In the genomic region with DNA sequence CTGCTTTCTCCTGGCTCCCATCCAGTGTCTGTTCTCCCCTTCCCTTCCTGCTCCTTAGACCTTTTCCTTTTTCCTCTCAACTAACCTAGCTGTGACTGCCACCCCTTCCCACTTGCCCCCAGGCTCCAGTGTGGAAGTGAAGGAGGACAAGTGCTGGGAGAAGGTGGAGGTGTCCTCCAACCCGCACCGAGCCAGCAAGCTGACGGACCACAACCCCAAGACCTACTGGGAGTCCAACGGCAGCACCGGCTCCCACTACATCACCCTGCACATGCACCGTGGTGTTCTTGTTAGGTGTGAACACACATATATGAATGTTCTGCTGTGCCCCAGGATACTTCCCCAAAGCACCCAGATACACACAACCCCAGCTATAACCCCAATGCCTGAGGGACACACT, we compare ENCODE assay signal across 19 cellular contexts. TPM values are rescaled to one million over a fixed set of nuclear protein-coding genes. Genes with fewer than 3 reads are reported as not detected.
DNase-seq lines count a peak whose midpoint lies in the region; FAIRE-seq and TF ChIP-seq lines count a peak whose summit lies in the region.
"Had no signal": no experiment of that assay in that cellular context is flagged by ENCODE, and none has a peak within 500 bp of the region (broad histone marks: within the 10 kb centered on the region; RNA-seq: fewer than 3 reads in every experiment).

No MANE protein-coding gene starts in this region.

- peaks cover 0 to 100% (median 74%) of the 10 kb centered on the region in 6 donors for H3K36me3 ChIP-seq in spleen

- intact Hi-C loops in spleen (cut with DNase I; ENCODE audit: low total_unique reads): no loop called here

- H3K27ac ChIP-seq in coronary artery (no peak overlapping the region), spleen (no peak overlapping the region)
- H3K27ac ChIP-seq: C4-2B had no signal

- TF ChIP-seq POLR2A in spleen (IDR thresholded peaks at IDR 0.05): no peak

- DNase-seq in activated effector memory CD4-positive, alpha-beta T cell treated with anti-CD3 and anti-CD28 coated beads, Interleukin-2, amount 50 U/mL, for 16 hours: peak; percentile 46
- no peak for DNase-seq in activated effector memory CD4-positive, alpha-beta T cell treated with Interleukin-2 at 50 U/mL for 16 hours
- DNase-seq in HTR-8/SVneo (ENCODE audit: insufficient read length, low spot score): no peak
- DNase-seq in coronary artery (ENCODE audit: low spot score): peak; percentile 55
- peak; percentile 46 for DNase-seq in spleen
- DNase-seq in NCI-H226: no peak
- no peak for DNase-seq in iPS-NIHi11 (ENCODE audit: low spot score)
- no peak for DNase-seq in T-helper 1 cell
- DNase-seq: EL; GF-D8; NCI-H1105 treated with DMSO at 0.1 percent for 48 hours; NCI-H2029 treated with DMSO at 0.1 percent for 48 hours; NCI-H345; NCI-H524; NCI-H774; NK-92 treated with Interleukin-12 subunit alpha and Interleukin-12 subunit beta, amount 100 ng/mL, for 24 hours had no signal

- 90 to 97% (median 96%) methylated on average over 6 of the region's 6 CpGs for WGBS in spleen, 5 donors

- peak; percentile 46 for FAIRE-seq in HTR-8/SVneo (lab: Jason Lieb, UNC)
- FAIRE-seq: A204.1 had no signal

- H3K27me3 ChIP-seq in spleen (replicated peaks in 1 of 7): no peaks in the 10 kb centered on the region

- H3K4me3 ChIP-seq in coronary artery: no peak overlapping the region
- H3K4me3 ChIP-seq in spleen: no peak overlapping the region

- no peaks in the 10 kb centered on the region for H3K4me1 ChIP-seq in spleen

- no peak for TF ChIP-seq CTCF in coronary artery (IDR thresholded peaks at IDR 0.05)
- TF ChIP-seq CTCF in spleen (IDR thresholded peaks at IDR 0.05 in 8 of 11, conservative IDR thresholded peaks at IDR 0.05 in 3 of 11): no peak

- H3K9me3 ChIP-seq in spleen: no peaks in the 10 kb centered on the region

RNA-seq across cellular contexts. Expression of a gene that starts 18.5 kb away (rescaled TPM):
- total RNA-seq in spleen: 10 to 100 TPM; 54.0 to 81.5 (median 68.5) TPM
- polyA plus RNA-seq in spleen: 100 to 1,000 TPM in 2 of 3 donors, 10 to 100 TPM in 1; 50.4 to 145 (median 113) TPM

RNA-seq across cellular contexts. Expression of a gene that starts 28.7 kb away (rescaled TPM):
- total RNA-seq in spleen: 10 to 100 TPM; 33.2 to 94.8 (median 54.0) TPM
- 100 to 1,000 TPM; 126 to 201 (median 153) TPM for polyA plus RNA-seq in spleen

RNA-seq across cellular contexts. Expression of a gene that starts 29.5 kb away (rescaled TPM):
- 10 to 100 TPM; 23.5 to 45.6 (median 29.6) TPM for total RNA-seq in spleen
- polyA plus RNA-seq in spleen: 10 to 100 TPM; 11.6 to 25.3 (median 14.3) TPM

RNA-seq across cellular contexts. Expression of a gene that starts 42.7 kb away (rescaled TPM):
- total RNA-seq in spleen: under 1 TPM in 6 of 7 donors, not detected in 1; 0.07 to 0.32 (median 0.11) TPM
- polyA plus RNA-seq in spleen: under 1 TPM; 0.05 to 0.19 (median 0.07) TPM
- total RNA-seq: H4 had no signal

Comparison
In these comparisons a context has a peak if more than half of its experiments do, and no peak if none do; other contexts are left out.
1. DNase-seq: peak in activated effector memory CD4-positive, alpha-beta T cell treated with anti-CD3 and anti-CD28 coated beads, Interleukin-2, amount 50 U/mL, for 16 hours (single experiment), coronary artery (single experiment) and spleen (single experiment); none in activated effector memory CD4-positive, alpha-beta T cell treated with Interleukin-2 at 50 U/mL for 16 hours (single experiment), HTR-8/SVneo (single experiment), NCI-H226 (single experiment), iPS-NIHi11 (single experiment) and T-helper 1 cell (0 of 5).